Comparison of ENCODE assay signal across 1 cellular context in the genomic region with DNA sequence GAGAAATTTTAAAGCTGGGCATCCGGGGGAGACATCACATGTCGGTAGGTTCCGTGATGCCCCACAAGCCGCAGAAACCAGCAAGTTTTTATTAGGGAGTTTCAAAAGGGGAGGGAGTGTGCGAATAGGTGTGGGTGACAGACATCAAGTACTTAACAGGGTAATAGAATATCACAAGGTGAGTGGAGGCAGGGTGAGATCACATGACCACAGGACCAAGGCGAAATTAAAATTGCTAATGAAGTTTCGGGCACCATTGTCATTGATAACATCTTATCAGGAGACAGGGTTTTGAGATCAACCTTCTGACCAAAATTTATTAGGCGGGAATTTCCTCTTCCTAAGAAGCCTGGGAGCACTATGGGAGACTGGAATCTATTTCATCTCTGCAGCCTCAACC. TPM values are rescaled to one million over a fixed set of nuclear protein-coding genes. Genes with fewer than 3 reads are reported as not detected.
"Had no signal": no experiment of that assay in that cellular context is flagged by ENCODE, and none has a peak within 500 bp of the region (broad histone marks: within the 10 kb centered on the region; RNA-seq: fewer than 3 reads in every experiment).

No MANE protein-coding gene starts in this region.

RNA-seq across cellular contexts. Expression of gene ALDH2, which starts 54.1 kb away (rescaled TPM):
- polyA plus RNA-seq: mammary epithelial cell had no signal
